Comparison of ENCODE assay signal across 15 cellular contexts in the genomic region with DNA sequence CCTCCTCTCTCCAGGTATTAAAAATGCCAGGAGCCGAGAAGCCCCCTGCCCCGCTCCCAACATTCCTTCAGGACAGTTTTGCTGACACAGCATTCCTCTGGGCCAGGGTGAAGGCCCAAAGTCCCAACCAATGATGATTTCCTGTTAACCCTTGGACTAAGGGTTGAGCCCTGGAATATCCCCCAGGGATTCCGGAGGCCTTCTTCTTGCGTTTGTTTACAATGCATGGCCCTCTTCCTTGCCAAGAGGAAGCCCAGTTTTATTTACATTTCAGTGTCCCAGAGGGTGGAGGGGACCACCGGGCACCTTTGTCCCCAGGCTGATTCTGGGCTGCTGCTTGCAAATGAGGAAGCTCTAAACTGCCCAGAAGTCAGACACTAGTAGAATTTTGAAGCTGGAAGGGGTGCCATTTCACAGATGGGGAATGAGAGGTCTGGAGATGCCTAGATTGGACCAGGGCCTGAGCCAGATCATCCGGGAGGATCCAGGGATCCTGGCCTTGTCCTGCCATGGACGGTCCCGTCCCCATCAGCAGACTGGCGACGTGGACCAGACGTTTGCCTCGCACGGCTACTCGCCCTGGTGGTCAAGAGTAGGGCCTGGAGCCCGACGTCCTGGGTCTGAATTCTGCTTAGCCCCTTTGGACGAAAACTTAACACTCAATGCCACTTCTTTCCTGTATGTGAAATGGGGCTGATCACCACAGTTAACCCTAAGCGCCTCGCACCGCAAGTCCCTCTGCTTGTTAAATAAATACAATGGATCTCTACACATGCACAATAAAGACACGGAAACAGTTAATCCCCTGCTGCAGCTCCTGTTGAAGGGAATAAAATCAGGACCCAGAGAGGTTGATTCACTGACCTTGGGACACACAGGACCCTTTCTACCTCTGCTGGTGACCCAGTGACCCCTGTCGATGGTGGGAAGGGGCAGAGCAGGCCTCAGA. TPM values are rescaled to one million over a fixed set of nuclear protein-coding genes. Genes with fewer than 3 reads are reported as not detected.
DNase-seq lines count a peak whose midpoint lies in the region; ATAC-seq and TF ChIP-seq lines count a peak whose summit lies in the region.
"Had no signal": no experiment of that assay in that cellular context is flagged by ENCODE, and none has a peak within 500 bp of the region (broad histone marks: within the 10 kb centered on the region; RNA-seq: fewer than 3 reads in every experiment).

No MANE protein-coding gene starts in this region.

- H3K4me3 ChIP-seq in Caco-2 (ENCODE audit: low read depth, low read length): no peak overlapping the region
- peak overlapping the region; percentile 45 for H3K4me3 ChIP-seq in iPS-15b (ENCODE audit: low read depth, low read length)

- H3K9ac ChIP-seq in iPS-15b (ENCODE audit: low read depth, low read length): no peak overlapping the region
- H3K9ac ChIP-seq: GM23248 had no signal

- H3K36me3 ChIP-seq in Caco-2 (ENCODE audit: control insufficient read depth, insufficient read depth, low read length) (no peaks in the 10 kb centered on the region), iPS-15b (ENCODE audit: control insufficient read depth, insufficient read depth, low read length) (no peaks in the 10 kb centered on the region)
- H3K36me3 ChIP-seq: Peyer's patch had no signal

- H3K4me3 Mint-ChIP-seq in Caco-2 (ENCODE audit: unreplicated experiment): peak overlapping the region; percentile 70
- H3K4me3 Mint-ChIP-seq in T-cell: peak overlapping the region; percentile 9 to 62 (median 35)
- H3K4me3 Mint-ChIP-seq in osteocyte (ENCODE audit: unreplicated experiment): peak overlapping the region; percentile 53

- intact Hi-C loops in Caco-2 (cut with micrococcal nuclease; ENCODE audit: unreplicated experiment): no loop called here

- H3K27ac Mint-ChIP-seq in Caco-2 (ENCODE audit: unreplicated experiment): no peak overlapping the region
- H3K27ac Mint-ChIP-seq in T-cell: no peak overlapping the region
- H3K27ac Mint-ChIP-seq in osteocyte (ENCODE audit: unreplicated experiment): no peak overlapping the region
- H3K27ac Mint-ChIP-seq: effector memory CD8-positive, alpha-beta T cell; stimulated activated naive B cell treated with anti-CD40 and anti-IgM and Interleukin-4, amounts not matched to agents 10 μg/mL and 1 μg/mL and 100 μg/mL, for 72 hours had no signal

- CTCF ChIA-PET in Caco-2 (lab: Charles Lee): interaction anchor here (0.7 kb wide), 1 partner anchor 180 kb away, joined by 3 read pairs; no protein-coding TSS in a partner anchor
- CTCF ChIA-PET in T-cell (lab: Charles Lee): no interaction called here

- H3K4me1 Mint-ChIP-seq in Caco-2 (ENCODE audit: low read depth, unreplicated experiment) (peaks cover 25% of the 10 kb centered on the region), T-cell (peaks cover 0 to 2% (median 2%) of the 10 kb centered on the region in 3 donors), osteocyte (ENCODE audit: unreplicated experiment) (peaks cover 31% of the 10 kb centered on the region)

- H3K4me1 ChIP-seq in Caco-2 (peaks cover 42% of the 10 kb centered on the region), iPS-15b (ENCODE audit: control insufficient read depth, insufficient read depth, low read length) (peaks cover 2% of the 10 kb centered on the region)

- no TSS peak for BruUV-seq in Caco-2 (replicated peaks; lab: Mats Ljungman, UMichigan)

- H3K9me3 Mint-ChIP-seq in Caco-2 (ENCODE audit: unreplicated experiment) (no peaks in the 10 kb centered on the region), T-cell (no peaks in the 10 kb centered on the region), osteocyte (ENCODE audit: unreplicated experiment) (no peaks in the 10 kb centered on the region)
- H3K9me3 Mint-ChIP-seq: effector memory CD8-positive, alpha-beta T cell; stimulated activated naive B cell treated with anti-CD40 and anti-IgM and Interleukin-4, amounts not matched to agents 10 μg/mL and 1 μg/mL and 100 μg/mL, for 72 hours had no signal

- ATAC-seq in T-cell (replicated peaks in 1 of 4) (no peak), HG02588 (IDR thresholded peaks at IDR 0.05; ENCODE audit: unreplicated experiment) (no peak), HG02981 (IDR thresholded peaks at IDR 0.05; ENCODE audit: unreplicated experiment) (no peak)
- ATAC-seq: effector memory CD8-positive, alpha-beta T cell; stimulated activated naive B cell treated with anti-CD40 and anti-IgM and Interleukin-4, amounts not matched to agents 10 μg/mL and 1 μg/mL and 100 μg/mL, for 72 hours had no signal

- POLR2A ChIA-PET in Caco-2 (lab: Charles Lee) (no interaction called here), T-cell (lab: Charles Lee) (no interaction called here)

- H3K36me3 Mint-ChIP-seq in Caco-2 (ENCODE audit: insufficient read depth, unreplicated experiment) (peaks cover 6% of the 10 kb centered on the region), T-cell (no peaks in the 10 kb centered on the region), osteocyte (ENCODE audit: unreplicated experiment) (no peaks in the 10 kb centered on the region)

- DNase-seq in Caco-2 (no peak), T-cell (no peak), osteocyte (ENCODE audit: extremely low spot score, unreplicated experiment) (no peak), AML-193 (lab: John Stamatoyannopoulos, UW) (no peak), activated T-cell treated with anti-CD3 and anti-CD28 coated beads for 4 hours (no peak)
- DNase-seq: effector memory CD8-positive, alpha-beta T cell; hippocampal formation; Karpas-422; stimulated activated naive B cell treated with anti-CD40 and anti-IgM and Interleukin-4, amounts not matched to agents 10 μg/mL and 1 μg/mL and 100 μg/mL, for 72 hours; T1000 had no signal

- H3K27me3 ChIP-seq in Caco-2 (replicated peaks; ENCODE audit: control insufficient read depth, insufficient read depth, low read length) (no peaks in the 10 kb centered on the region), iPS-15b (ENCODE audit: control insufficient read depth, insufficient read depth, low read length) (peaks cover 9% of the 10 kb centered on the region)
- H3K27me3 ChIP-seq: Peyer's patch had no signal

- no peak for TF ChIP-seq CTCF in Caco-2 (IDR thresholded peaks at IDR 0.05; ENCODE audit: insufficient read depth in 1 of 2, low read depth in 1 of 2, low read length in 1 of 2, severe bottlenecking in 1 of 2, unreplicated experiment in 1 of 2)
- TF ChIP-seq CTCF in osteocyte (IDR thresholded peaks at IDR 0.05): no peak

- H3K27me3 Mint-ChIP-seq in Caco-2 (ENCODE audit: insufficient read depth, unreplicated experiment): no peaks in the 10 kb centered on the region
- peaks cover 36 to 50% of the 10 kb centered on the region in 2 donors for H3K27me3 Mint-ChIP-seq in T-cell
- H3K27me3 Mint-ChIP-seq in osteocyte (ENCODE audit: unreplicated experiment): no peaks in the 10 kb centered on the region

- H3K9me3 ChIP-seq in Caco-2 (no peaks in the 10 kb centered on the region), iPS-15b (ENCODE audit: control insufficient read depth, insufficient read depth, low read length) (no peaks in the 10 kb centered on the region)
- H3K9me3 ChIP-seq: Peyer's patch had no signal

RNA-seq across cellular contexts. Expression of a gene that starts 55.6 kb away (rescaled TPM):
- total RNA-seq in Caco-2 (2022) (not detected in 2 replicates), T-cell (not detected), osteocyte (not detected in 2 replicates)
- total RNA-seq: GM23248, Peyer's patch had no signal
